Comparison of ENCODE assay signal across 1 cellular context in the genomic region with DNA sequence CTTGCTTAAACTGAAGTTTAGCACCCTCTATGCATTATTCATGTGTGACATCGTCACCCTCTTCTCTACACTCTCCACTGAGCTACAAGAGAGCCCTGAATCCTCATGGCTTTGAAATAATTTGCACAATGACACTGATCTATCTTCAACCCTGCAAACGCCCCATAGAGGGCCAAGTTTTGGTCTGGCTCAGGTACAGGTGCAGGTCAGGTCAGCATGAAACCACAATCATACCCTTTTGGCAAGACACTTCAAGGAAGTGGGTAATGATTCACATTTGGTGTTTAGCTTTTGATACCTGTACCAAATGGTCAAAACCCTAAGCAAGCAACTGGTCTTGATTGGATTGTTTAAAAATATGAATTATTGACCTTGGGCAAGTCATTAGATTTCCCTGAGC.
TF ChIP-seq lines count a peak whose summit lies in the region.

No MANE protein-coding gene starts in this region.

TF ChIP-seq in GM23338, 12 proteins besides CTCF, POLR2A, EP300 and RAD21 (continued from another document):
- TF ChIP-seq, protein P1, sequence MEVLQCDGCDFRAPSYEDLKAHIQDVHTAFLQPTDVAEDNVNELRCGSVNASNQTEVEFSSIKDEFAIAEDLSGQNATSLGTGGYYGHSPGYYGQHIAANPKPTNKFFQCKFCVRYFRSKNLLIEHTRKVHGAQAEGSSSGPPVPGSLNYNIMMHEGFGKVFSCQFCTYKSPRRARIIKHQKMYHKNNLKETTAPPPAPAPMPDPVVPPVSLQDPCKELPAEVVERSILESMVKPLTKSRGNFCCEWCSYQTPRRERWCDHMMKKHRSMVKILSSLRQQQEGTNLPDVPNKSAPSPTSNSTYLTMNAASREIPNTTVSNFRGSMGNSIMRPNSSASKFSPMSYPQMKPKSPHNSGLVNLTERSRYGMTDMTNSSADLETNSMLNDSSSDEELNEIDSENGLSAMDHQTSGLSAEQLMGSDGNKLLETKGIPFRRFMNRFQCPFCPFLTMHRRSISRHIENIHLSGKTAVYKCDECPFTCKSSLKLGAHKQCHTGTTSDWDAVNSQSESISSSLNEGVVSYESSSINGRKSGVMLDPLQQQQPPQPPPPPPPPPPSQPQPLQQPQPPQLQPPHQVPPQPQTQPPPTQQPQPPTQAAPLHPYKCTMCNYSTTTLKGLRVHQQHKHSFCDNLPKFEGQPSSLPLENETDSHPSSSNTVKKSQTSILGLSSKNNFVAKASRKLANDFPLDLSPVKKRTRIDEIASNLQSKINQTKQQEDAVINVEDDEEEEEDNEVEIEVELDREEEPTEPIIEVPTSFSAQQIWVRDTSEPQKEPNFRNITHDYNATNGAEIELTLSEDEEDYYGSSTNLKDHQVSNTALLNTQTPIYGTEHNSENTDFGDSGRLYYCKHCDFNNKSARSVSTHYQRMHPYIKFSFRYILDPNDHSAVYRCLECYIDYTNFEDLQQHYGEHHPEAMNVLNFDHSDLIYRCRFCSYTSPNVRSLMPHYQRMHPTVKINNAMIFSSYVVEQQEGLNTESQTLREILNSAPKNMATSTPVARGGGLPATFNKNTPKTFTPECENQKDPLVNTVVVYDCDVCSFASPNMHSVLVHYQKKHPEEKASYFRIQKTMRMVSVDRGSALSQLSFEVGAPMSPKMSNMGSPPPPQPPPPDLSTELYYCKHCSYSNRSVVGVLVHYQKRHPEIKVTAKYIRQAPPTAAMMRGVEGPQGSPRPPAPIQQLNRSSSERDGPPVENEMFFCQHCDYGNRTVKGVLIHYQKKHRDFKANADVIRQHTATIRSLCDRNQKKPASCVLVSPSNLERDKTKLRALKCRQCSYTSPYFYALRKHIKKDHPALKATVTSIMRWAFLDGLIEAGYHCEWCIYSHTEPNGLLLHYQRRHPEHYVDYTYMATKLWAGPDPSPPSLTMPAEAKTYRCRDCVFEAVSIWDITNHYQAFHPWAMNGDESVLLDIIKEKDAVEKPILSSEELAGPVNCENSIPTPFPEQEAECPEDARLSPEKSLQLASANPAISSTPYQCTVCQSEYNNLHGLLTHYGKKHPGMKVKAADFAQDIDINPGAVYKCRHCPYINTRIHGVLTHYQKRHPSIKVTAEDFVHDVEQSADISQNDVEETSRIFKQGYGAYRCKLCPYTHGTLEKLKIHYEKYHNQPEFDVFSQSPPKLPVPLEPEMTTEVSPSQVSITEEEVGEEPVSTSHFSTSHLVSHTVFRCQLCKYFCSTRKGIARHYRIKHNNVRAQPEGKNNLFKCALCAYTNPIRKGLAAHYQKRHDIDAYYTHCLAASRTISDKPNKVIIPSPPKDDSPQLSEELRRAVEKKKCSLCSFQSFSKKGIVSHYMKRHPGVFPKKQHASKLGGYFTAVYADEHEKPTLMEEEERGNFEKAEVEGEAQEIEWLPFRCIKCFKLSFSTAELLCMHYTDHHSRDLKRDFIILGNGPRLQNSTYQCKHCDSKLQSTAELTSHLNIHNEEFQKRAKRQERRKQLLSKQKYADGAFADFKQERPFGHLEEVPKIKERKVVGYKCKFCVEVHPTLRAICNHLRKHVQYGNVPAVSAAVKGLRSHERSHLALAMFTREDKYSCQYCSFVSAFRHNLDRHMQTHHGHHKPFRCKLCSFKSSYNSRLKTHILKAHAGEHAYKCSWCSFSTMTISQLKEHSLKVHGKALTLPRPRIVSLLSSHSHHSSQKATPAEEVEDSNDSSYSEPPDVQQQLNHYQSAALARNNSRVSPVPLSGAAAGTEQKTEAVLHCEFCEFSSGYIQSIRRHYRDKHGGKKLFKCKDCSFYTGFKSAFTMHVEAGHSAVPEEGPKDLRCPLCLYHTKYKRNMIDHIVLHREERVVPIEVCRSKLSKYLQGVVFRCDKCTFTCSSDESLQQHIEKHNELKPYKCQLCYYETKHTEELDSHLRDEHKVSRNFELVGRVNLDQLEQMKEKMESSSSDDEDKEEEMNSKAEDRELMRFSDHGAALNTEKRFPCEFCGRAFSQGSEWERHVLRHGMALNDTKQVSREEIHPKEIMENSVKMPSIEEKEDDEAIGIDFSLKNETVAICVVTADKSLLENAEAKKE (CRISPR knock-in tag; IDR thresholded peaks at IDR 0.05) = no peak
- TF ChIP-seq, protein P2, sequence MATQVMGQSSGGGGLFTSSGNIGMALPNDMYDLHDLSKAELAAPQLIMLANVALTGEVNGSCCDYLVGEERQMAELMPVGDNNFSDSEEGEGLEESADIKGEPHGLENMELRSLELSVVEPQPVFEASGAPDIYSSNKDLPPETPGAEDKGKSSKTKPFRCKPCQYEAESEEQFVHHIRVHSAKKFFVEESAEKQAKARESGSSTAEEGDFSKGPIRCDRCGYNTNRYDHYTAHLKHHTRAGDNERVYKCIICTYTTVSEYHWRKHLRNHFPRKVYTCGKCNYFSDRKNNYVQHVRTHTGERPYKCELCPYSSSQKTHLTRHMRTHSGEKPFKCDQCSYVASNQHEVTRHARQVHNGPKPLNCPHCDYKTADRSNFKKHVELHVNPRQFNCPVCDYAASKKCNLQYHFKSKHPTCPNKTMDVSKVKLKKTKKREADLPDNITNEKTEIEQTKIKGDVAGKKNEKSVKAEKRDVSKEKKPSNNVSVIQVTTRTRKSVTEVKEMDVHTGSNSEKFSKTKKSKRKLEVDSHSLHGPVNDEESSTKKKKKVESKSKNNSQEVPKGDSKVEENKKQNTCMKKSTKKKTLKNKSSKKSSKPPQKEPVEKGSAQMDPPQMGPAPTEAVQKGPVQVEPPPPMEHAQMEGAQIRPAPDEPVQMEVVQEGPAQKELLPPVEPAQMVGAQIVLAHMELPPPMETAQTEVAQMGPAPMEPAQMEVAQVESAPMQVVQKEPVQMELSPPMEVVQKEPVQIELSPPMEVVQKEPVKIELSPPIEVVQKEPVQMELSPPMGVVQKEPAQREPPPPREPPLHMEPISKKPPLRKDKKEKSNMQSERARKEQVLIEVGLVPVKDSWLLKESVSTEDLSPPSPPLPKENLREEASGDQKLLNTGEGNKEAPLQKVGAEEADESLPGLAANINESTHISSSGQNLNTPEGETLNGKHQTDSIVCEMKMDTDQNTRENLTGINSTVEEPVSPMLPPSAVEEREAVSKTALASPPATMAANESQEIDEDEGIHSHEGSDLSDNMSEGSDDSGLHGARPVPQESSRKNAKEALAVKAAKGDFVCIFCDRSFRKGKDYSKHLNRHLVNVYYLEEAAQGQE (IDR thresholded peaks at IDR 0.05; ENCODE audit: unreplicated experiment) = no peak
- TF ChIP-seq ZNF331 (CRISPR knock-in tag; IDR thresholded peaks at IDR 0.05; ENCODE audit: low read depth) (no peak), EZH2phosphoT487 (IDR thresholded peaks at IDR 0.05; ENCODE audit: unreplicated experiment) (no peak), EZH2 (IDR thresholded peaks at IDR 0.05; ENCODE audit: low read depth, unreplicated experiment) (no peak), POLR2AphosphoS5 (IDR thresholded peaks at IDR 0.05; ENCODE audit: low read depth) (no peak)
